In the genomic region with DNA sequence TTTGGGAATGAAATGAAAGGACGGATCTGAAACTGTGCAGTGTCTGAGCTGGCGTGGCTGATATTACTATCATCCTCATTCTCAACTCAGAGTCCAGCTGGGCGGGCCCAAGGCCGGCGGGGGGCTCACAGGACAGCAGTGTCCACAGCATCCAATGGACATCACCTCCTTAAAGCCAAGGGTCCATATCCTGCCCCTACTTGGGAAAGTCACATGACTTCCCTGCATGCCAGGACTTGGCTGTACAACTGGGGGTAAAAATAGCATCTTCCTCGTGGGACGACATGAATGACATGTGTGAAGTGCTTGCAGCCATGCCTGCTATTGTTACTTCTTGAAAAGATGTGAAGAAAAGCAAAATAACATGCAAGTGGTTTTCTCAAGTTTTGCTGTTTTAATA, we compare ENCODE assay signal across 22 cellular contexts.
DNase-seq lines count a peak whose midpoint lies in the region; ATAC-seq and TF ChIP-seq lines count a peak whose summit lies in the region.
"Had no signal": no experiment of that assay in that cellular context is flagged by ENCODE, and none has a peak within 500 bp of the region (broad histone marks: within the 10 kb centered on the region; RNA-seq: fewer than 3 reads in every experiment).

No MANE protein-coding gene starts in this region.

- H3K4me3 ChIP-seq in right cardiac atrium (ENCODE audit: low read length) (no peak overlapping the region), ascending aorta (no peak overlapping the region)
- H3K4me3 ChIP-seq: Peyer's patch had no signal

- peak; percentile 91 for ATAC-seq in Right ventricle myocardium superior (ENCODE audit: poor library complexity)
- ATAC-seq in right cardiac atrium = peak; percentile 72 to 76
- no peak for ATAC-seq in GM21717 (IDR thresholded peaks at IDR 0.05; ENCODE audit: unreplicated experiment)
- ATAC-seq in GM19035 (IDR thresholded peaks at IDR 0.05; ENCODE audit: unreplicated experiment) = no peak
- no peak for ATAC-seq in GM21367 (IDR thresholded peaks at IDR 0.05; ENCODE audit: unreplicated experiment)
- ATAC-seq: HCT116 had no signal

- H3K4me1 ChIP-seq in right cardiac atrium (ENCODE audit: control insufficient read depth, insufficient read depth, low read length) = no peaks in the 10 kb centered on the region
- H3K4me1 ChIP-seq in ascending aorta = no peaks in the 10 kb centered on the region
- H3K4me1 ChIP-seq: Peyer's patch had no signal

- WGBS in right cardiac atrium = 28% methylated on average over 7 of the region's 7 CpGs

- POLR2A ChIA-PET in RWPE1 (lab: Yijun Ruan, JAX; ENCODE audit: low non-redundant PET) = no interaction called here

- intact Hi-C loops in Right ventricle myocardium superior (cut with DNase I) (no loop called here), right cardiac atrium (cut with DNase I) (no loop called here), ascending aorta (cut with DNase I) (no loop called here)

- TF ChIP-seq CTCF in RWPE1 (conservative IDR thresholded peaks at IDR 0.05; ENCODE audit: low read depth) (no peak), ascending aorta (IDR thresholded peaks at IDR 0.05) (no peak)

- CTCF ChIA-PET in RWPE1 (lab: Yijun Ruan, JAX) = interaction anchor here (0.6 to 1.1 kb wide), 2 partner anchors 50 to 297 kb away, joined by 3 read pairs; no protein-coding TSS in a partner anchor

- H3K36me3 ChIP-seq in ascending aorta = no peaks in the 10 kb centered on the region
- H3K36me3 ChIP-seq: Peyer's patch had no signal

- H3K27me3 ChIP-seq in right cardiac atrium (ENCODE audit: control insufficient read depth, insufficient read depth) = no peaks in the 10 kb centered on the region
- no peaks in the 10 kb centered on the region for H3K27me3 ChIP-seq in ascending aorta
- H3K27me3 ChIP-seq: Peyer's patch had no signal

- H3K27ac ChIP-seq in RWPE1 = peak overlapping the region; percentile 20; the same call in 1 of the 2 replicates
- no peak overlapping the region for H3K27ac ChIP-seq in right cardiac atrium (ENCODE audit: low read length)
- no peak overlapping the region for H3K27ac ChIP-seq in ascending aorta
- H3K27ac ChIP-seq: Peyer's patch had no signal

- H3K9me3 ChIP-seq in right cardiac atrium (ENCODE audit: control insufficient read depth, low read length) = no peaks in the 10 kb centered on the region
- no peaks in the 10 kb centered on the region for H3K9me3 ChIP-seq in ascending aorta
- H3K9me3 ChIP-seq: Peyer's patch, SK-N-SH had no signal

- DNase-seq in RWPE1 (ENCODE audit: low spot score) = no peak
- no peak for DNase-seq in Right ventricle myocardium superior
- peak in 2 of 3 donors; percentile 46 to 49 for DNase-seq in right cardiac atrium
- no peak for DNase-seq in ascending aorta (ENCODE audit: low spot score in 2 of 2)
- DNase-seq: AML-193; CD4-positive, CD25-positive, alpha-beta regulatory T cell; COR-L47; GDM1; GOT3; KG1; NCI-H1105 treated with DMSO at 0.1 percent for 48 hours; NCI-H1694; NCI-H510A; NCI-H748 treated with DMSO at 0.1 percent for 48 hours; NK-92 treated with Interleukin-12 subunit alpha and Interleukin-12 subunit beta, amount 100 ng/mL, for 24 hours; Peyer's patch; SHP77; SK-N-SH had no signal

Comparison
In these comparisons a context has a peak if more than half of its experiments do, and no peak if none do; other contexts are left out.
1. DNase-seq: peak in right cardiac atrium (2 of 3); none in RWPE1 (single experiment), Right ventricle myocardium superior (single experiment) and ascending aorta (0 of 2).
2. ATAC-seq: peak in Right ventricle myocardium superior (single experiment) and right cardiac atrium (2 of 2); none in GM21717 (single experiment), GM19035 (single experiment) and GM21367 (single experiment).